ENCODE assay signal across 8 cellular contexts in genomic region chr19:58498316-58499020, GRCh38. TPM values are rescaled to one million over a fixed set of nuclear protein-coding genes. Genes with fewer than 3 reads are reported as not detected.
DNase-seq lines count a peak whose midpoint lies in the region; ATAC-seq, FAIRE-seq and TF ChIP-seq lines count a peak whose summit lies in the region.

No MANE protein-coding gene starts in this region.

- TF ChIP-seq CTCF in ascending aorta (IDR thresholded peaks at IDR 0.05) (no peak), transverse colon (IDR thresholded peaks at IDR 0.05) (no peak), D721Med (IDR thresholded peaks at IDR 0.05; ENCODE audit: insufficient read depth, missing control alignments) (no peak)

- peak overlapping the region; percentile 89 for H3K4me3 Mint-ChIP-seq in activated T-cell treated with anti-CD3 and anti-CD28 coated beads, Interleukin-2, amount 50 U/mL, for 24 hours

- H3K27ac ChIP-seq in ascending aorta (peak overlapping the region; percentile 56 to 76), transverse colon (peak overlapping the region in 2 of 4 donors; percentile 82 to 90)

- H3K9me3 Mint-ChIP-seq in activated T-cell treated with anti-CD3 and anti-CD28 coated beads, Interleukin-2, amount 50 U/mL, for 24 hours = peaks cover 5% of the 10 kb centered on the region

- H3K9me3 ChIP-seq in ascending aorta = no peaks in the 10 kb centered on the region
- no peaks in the 10 kb centered on the region for H3K9me3 ChIP-seq in transverse colon

- in situ Hi-C loops in transverse colon (cut with MboI; ENCODE audit: low pct_ligation_motif_present in 1 of 4, low pct_unique_long_range_greater_than_20kb in 1 of 4, low sequenced_read_pairs in 3 of 4) = no loop called here

- H3K27me3 ChIP-seq in ascending aorta (no peaks in the 10 kb centered on the region), transverse colon (no peaks in the 10 kb centered on the region)

- peak; percentile 4 for ATAC-seq in left lobe of liver

- H3K36me3 ChIP-seq in ascending aorta = no peaks in the 10 kb centered on the region
- H3K36me3 ChIP-seq in transverse colon = no peaks in the 10 kb centered on the region

- no peaks in the 10 kb centered on the region for H3K27me3 Mint-ChIP-seq in activated T-cell treated with anti-CD3 and anti-CD28 coated beads, Interleukin-2, amount 50 U/mL, for 24 hours

- no peak for FAIRE-seq in D721Med (lab: Jason Lieb, UNC)

- DNase-seq in activated T-cell treated with anti-CD3 and anti-CD28 coated beads, Interleukin-2, amount 50 U/mL, for 24 hours = no peak
- no peak for DNase-seq in activated T-cell treated with anti-CD3 and anti-CD28 coated beads, Interleukin-2, amount 50 U/mL, for 1 hour
- no peak for DNase-seq in ascending aorta (ENCODE audit: low spot score in 2 of 2)
- DNase-seq in left lobe of liver (ENCODE audit: low spot score) = peak; percentile 71
- DNase-seq in transverse colon = no peak
- DNase-seq in D721Med (ENCODE audit: insufficient read length, low spot score) = no peak
- no peak for DNase-seq in NCI-H2081 (lab: John Stamatoyannopoulos, UW)
- no peak for DNase-seq in NCI-H526 (lab: John Stamatoyannopoulos, UW)

- 81% methylated on average over 22 of the region's 22 CpGs; no CpG with 5 or more reads in 1 of the 2 donors for WGBS in transverse colon (ENCODE audit: low coverage in 1 of 2), 2 donors

- H3K4me3 ChIP-seq in ascending aorta = peak overlapping the region; percentile 60 to 64
- H3K4me3 ChIP-seq in transverse colon = peak overlapping the region; percentile 29 to 61 (median 44)

- H3K4me1 ChIP-seq in ascending aorta = peaks cover 11 to 18% of the 10 kb centered on the region in 2 donors
- peaks cover 7 to 17% (median 14%) of the 10 kb centered on the region in 4 donors for H3K4me1 ChIP-seq in transverse colon

- H3K36me3 Mint-ChIP-seq in activated T-cell treated with anti-CD3 and anti-CD28 coated beads, Interleukin-2, amount 50 U/mL, for 24 hours (ENCODE audit: low read depth) = peaks cover 18% of the 10 kb centered on the region

- H3K4me1 Mint-ChIP-seq in activated T-cell treated with anti-CD3 and anti-CD28 coated beads, Interleukin-2, amount 50 U/mL, for 24 hours (ENCODE audit: low read depth) = peaks cover 33% of the 10 kb centered on the region

- peak overlapping the region; percentile 91 for H3K27ac Mint-ChIP-seq in activated T-cell treated with anti-CD3 and anti-CD28 coated beads, Interleukin-2, amount 50 U/mL, for 24 hours

- no peak for TF ChIP-seq POLR2A in transverse colon (IDR thresholded peaks at IDR 0.05)

- intact Hi-C loops in ascending aorta (cut with DNase I) (loop anchor here (1.0 to 2.0 kb wide), 7 partner anchors 21 to 98 kb away; partner anchors contain the start of genes TRIM28, ZBTB45, ZNF324B and ZNF446), transverse colon (cut with DNase I; ENCODE audit: low total_unique reads) (no loop called here)

- no peak for TF ChIP-seq EP300 in transverse colon (IDR thresholded peaks at IDR 0.05; ENCODE audit: low read depth)

RNA-seq across cellular contexts. Expression of gene SLC27A5, which starts 13.3 kb away (rescaled TPM):
- total RNA-seq in ascending aorta (not detected), left lobe of liver (736 TPM), transverse colon (1 to 10 TPM in 3 of 4 donors, not detected in 1; 3.3 to 5.0 (median 4.4) TPM)

RNA-seq across cellular contexts. Expression of gene ZBTB45, which starts 21.1 kb away (rescaled TPM):
- total RNA-seq in ascending aorta = 46.5 TPM
- 5.0 TPM for total RNA-seq in left lobe of liver
- 10 to 100 TPM; 12.8 to 24.7 (median 18.1) TPM for total RNA-seq in transverse colon

RNA-seq across cellular contexts. Expression of gene ZNF446, which starts 22.3 kb away (rescaled TPM):
- total RNA-seq in ascending aorta (42.7 TPM), left lobe of liver (2.4 TPM), transverse colon (10 to 100 TPM in 3 of 4 donors, 1 to 10 TPM in 1; 2.8 to 54.6 (median 18.1) TPM)

RNA-seq across cellular contexts. Expression of gene ZNF324, which starts 31.6 kb away (rescaled TPM):
- total RNA-seq in ascending aorta = 2.1 TPM
- 2.7 TPM for total RNA-seq in left lobe of liver
- total RNA-seq in transverse colon = 10 to 100 TPM in 3 of 4 donors, 1 to 10 TPM in 1; 9.4 to 27.5 (median 24.5) TPM

RNA-seq across cellular contexts. Expression of gene TRIM28, which starts 45.4 kb away (rescaled TPM):
- total RNA-seq in ascending aorta (222 TPM), left lobe of liver (84.0 TPM), transverse colon (100 to 1,000 TPM; 180 to 694 (median 297) TPM)

Comparison
In these comparisons a context has a peak if more than half of its experiments do, and no peak if none do; other contexts are left out.
1. RNA of gene SLC27A5, which starts 13.3 kb away (total RNA-seq): 736 TPM in left lobe of liver (single experiment); 3.3 to 5.0 TPM in transverse colon and not detected in ascending aorta (single experiment); every median in the first group is over 100 times any median in the second.